In genomic region chr2:212712991-212713390, GRCh38 we compare ENCODE assay signal across 19 cellular contexts.
DNase-seq lines count a peak whose midpoint lies in the region; ATAC-seq, FAIRE-seq and TF ChIP-seq lines count a peak whose summit lies in the region.
"Had no signal": no experiment of that assay in that cellular context is flagged by ENCODE, and none has a peak within 500 bp of the region (broad histone marks: within the 10 kb centered on the region; RNA-seq: fewer than 3 reads in every experiment).

No MANE protein-coding gene starts in this region.

- H3K9ac ChIP-seq in GM23248 = peak overlapping the region; percentile 73

- H3K79me2 ChIP-seq in GM23248 (ENCODE audit: insufficient read depth) = no peaks in the 10 kb centered on the region

- H3K4me1 ChIP-seq in GM23248 (ENCODE audit: insufficient read depth) = peaks cover 50% of the 10 kb centered on the region
- H3K4me1 ChIP-seq: A549 had no signal

- H3K4me2 ChIP-seq in GM23248 (ENCODE audit: unreplicated experiment) = no peak overlapping the region
- H3K4me2 ChIP-seq: A549 had no signal

- peaks cover 44% of the 10 kb centered on the region for H3F3A ChIP-seq in GM23248 (ENCODE audit: insufficient read depth)

- H3K27ac Mint-ChIP-seq in osteocyte (ENCODE audit: unreplicated experiment) (peak overlapping the region; percentile 52), natural killer cell (no peak overlapping the region)
- H3K27ac Mint-ChIP-seq: CD14-positive monocyte had no signal

- no peak for TF ChIP-seq CTCF in bronchial epithelial cell (IDR thresholded peaks at IDR 0.05; ENCODE audit: insufficient read depth, low read length, severe bottlenecking)
- TF ChIP-seq CTCF in osteocyte (IDR thresholded peaks at IDR 0.05) = no peak
- no peak for TF ChIP-seq CTCF in natural killer cell (IDR thresholded peaks at IDR 0.05)

- in situ Hi-C loops in GM23248 (cut with MboI) = no loop called here

- H3K4me3 Mint-ChIP-seq in osteocyte (ENCODE audit: unreplicated experiment) = no peak overlapping the region
- no peak overlapping the region for H3K4me3 Mint-ChIP-seq in natural killer cell
- H3K4me3 Mint-ChIP-seq: CD14-positive monocyte had no signal

- H3K36me3 ChIP-seq in GM23248 (ENCODE audit: low read depth) (no peaks in the 10 kb centered on the region), bronchial epithelial cell (ENCODE audit: control insufficient read depth, insufficient read depth, low read length) (no peaks in the 10 kb centered on the region)

- H3K27ac ChIP-seq in GM23248 = peak overlapping the region; percentile 93
- H3K27ac ChIP-seq: A549 had no signal

- no peaks in the 10 kb centered on the region for H3K9me2 ChIP-seq in GM23248 (ENCODE audit: insufficient read depth)

- DNase-seq in GM23248 = peak; percentile 20
- DNase-seq in RPMI7951 (ENCODE audit: low read depth) = peak; percentile 4
- peak; percentile 94 for DNase-seq in bronchial epithelial cell (ENCODE audit: low read depth)
- DNase-seq in osteocyte (ENCODE audit: extremely low spot score, unreplicated experiment) = no peak
- DNase-seq in DMS 273 (lab: John Stamatoyannopoulos, UW; ENCODE audit: unreplicated experiment) = no peak
- DNase-seq in activated CD8-positive, alpha-beta memory T cell treated with anti-CD3 and anti-CD28 coated beads, Interleukin-2, amount 50 U/mL, for 4 hours = no peak
- no peak for DNase-seq in natural killer cell
- no peak for DNase-seq in 8988T
- DNase-seq: COR-L47, DMS53, GOT3, NCI-H1417, NCI-H1930, NCI-H2171, NCI-H524 had no signal

- H3K36me3 Mint-ChIP-seq in osteocyte (ENCODE audit: unreplicated experiment) (no peaks in the 10 kb centered on the region), natural killer cell (no peaks in the 10 kb centered on the region)
- H3K36me3 Mint-ChIP-seq: CD14-positive monocyte had no signal

- peaks cover 17% of the 10 kb centered on the region for H3K4me1 Mint-ChIP-seq in osteocyte (ENCODE audit: unreplicated experiment)
- no peaks in the 10 kb centered on the region for H3K4me1 Mint-ChIP-seq in natural killer cell
- H3K4me1 Mint-ChIP-seq: CD14-positive monocyte had no signal

- H3K9me3 Mint-ChIP-seq in osteocyte (ENCODE audit: unreplicated experiment) (no peaks in the 10 kb centered on the region), natural killer cell (peaks cover 0 to 3% of the 10 kb centered on the region in 2 donors)

- FAIRE-seq in bronchial epithelial cell (lab: Jason Lieb, UNC) = no peak
- FAIRE-seq: A549, GM12892, HepG2 had no signal

- no peaks in the 10 kb centered on the region for H3K9me3 ChIP-seq in GM23248 (ENCODE audit: low read depth)
- H3K9me3 ChIP-seq: A549 had no signal

- H3K27me3 ChIP-seq in GM23248 (replicated peaks; ENCODE audit: insufficient read depth) (no peaks in the 10 kb centered on the region), bronchial epithelial cell (ENCODE audit: control insufficient read depth, insufficient read depth, low read length) (no peaks in the 10 kb centered on the region)

- intact Hi-C loops in natural killer cell (cut with micrococcal nuclease) = no loop called here

- no peak for ATAC-seq in natural killer cell
- ATAC-seq: A549, HepG2 had no signal

- H2AFZ ChIP-seq in GM23248 = no peak overlapping the region; the same call in 1 of the 2 replicates

- no peak overlapping the region for H3K4me3 ChIP-seq in GM23248
- H3K4me3 ChIP-seq in bronchial epithelial cell (ENCODE audit: low read depth, low read length) = no peak overlapping the region
- H3K4me3 ChIP-seq: A549 had no signal

- 56 to 71% methylated on average over 1 of the region's 1 CpG for WGBS in GM23248 (ENCODE audit: low coverage in 1 of 2, low lambda C conversion rate in 2 of 2, missing lambda C conversion rate in 2 of 2), 2 experiments

- H4K20me1 ChIP-seq in GM23248 (ENCODE audit: insufficient read depth) = no peaks in the 10 kb centered on the region

- H3K27me3 Mint-ChIP-seq in osteocyte (ENCODE audit: unreplicated experiment) (peaks cover 2% of the 10 kb centered on the region), natural killer cell (ENCODE audit: low read depth in 2 of 2) (peaks cover 6 to 7% of the 10 kb centered on the region in 2 donors)

Comparison
In these comparisons a context has a peak if more than half of its experiments do, and no peak if none do; other contexts are left out.
1. DNase-seq: peak in GM23248 (single experiment), RPMI7951 (single experiment) and bronchial epithelial cell (single experiment); none in osteocyte (single experiment), DMS 273 (single experiment), activated CD8-positive, alpha-beta memory T cell treated with anti-CD3 and anti-CD28 coated beads, Interleukin-2, amount 50 U/mL, for 4 hours (single experiment), natural killer cell (single experiment) and 8988T (single experiment).